12 cellular contexts compared by ENCODE assay signal in the genomic region with DNA sequence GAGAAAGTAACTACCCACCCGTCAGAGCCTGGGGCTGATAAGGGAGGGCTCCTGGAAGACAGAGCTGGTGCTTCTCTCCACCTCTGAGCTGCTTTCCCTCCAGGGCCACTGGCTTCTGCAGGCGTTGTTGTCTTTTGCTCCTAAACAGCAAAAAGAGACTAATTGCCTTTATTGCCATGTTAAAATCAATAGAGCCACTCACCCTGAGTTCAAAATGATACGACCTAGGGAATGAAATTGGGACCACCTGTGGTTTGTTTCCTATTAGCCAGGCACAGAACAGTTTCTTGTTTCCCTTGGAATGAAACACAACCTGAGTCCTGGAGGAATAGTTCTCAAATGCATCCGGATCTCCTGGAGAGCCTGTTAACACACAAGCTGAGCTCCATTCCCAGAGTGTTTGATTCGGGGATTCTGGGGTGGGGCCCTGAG. TPM values are rescaled to one million over a fixed set of nuclear protein-coding genes. Genes with fewer than 3 reads are reported as not detected.
"Had no signal": no experiment of that assay in that cellular context is flagged by ENCODE, and none has a peak within 500 bp of the region (broad histone marks: within the 10 kb centered on the region; RNA-seq: fewer than 3 reads in every experiment).

No MANE protein-coding gene starts in this region.

- H3K4me3 ChIP-seq: esophagus muscularis mucosa, uterus had no signal

- H3K27me3 ChIP-seq: esophagus muscularis mucosa, uterus had no signal

- H3K36me3 ChIP-seq: esophagus muscularis mucosa, uterus had no signal

- H3K27me3 Mint-ChIP-seq: activated T-cell treated with anti-CD3 and anti-CD28 coated beads, Interleukin-2, amount 50 U/mL, for 24 hours had no signal

- H3K27ac Mint-ChIP-seq: activated naive CD8-positive, alpha-beta T cell treated with anti-CD3 and anti-CD28 coated beads, Interleukin-2, amount 10 ng/mL, durations not matched to agents 7 days and 5 days; activated T-cell treated with anti-CD3 and anti-CD28 coated beads, Interleukin-2, amount 50 U/mL, for 24 hours had no signal

- H3K4me3 Mint-ChIP-seq: activated CD8-positive, alpha-beta memory T cell treated with anti-CD3 and anti-CD28 coated beads, Interleukin-2, amount 10 ng/mL, durations not matched to agents 7 days and 5 days; activated naive CD8-positive, alpha-beta T cell treated with anti-CD3 and anti-CD28 coated beads, Interleukin-2, amount 10 ng/mL, durations not matched to agents 7 days and 5 days; activated T-cell treated with anti-CD3 and anti-CD28 coated beads, Interleukin-2, amount 50 U/mL, for 24 hours had no signal

- DNase-seq: activated CD4-positive, alpha-beta T cell treated with anti-CD3 and anti-CD28 coated beads for 1 hour; activated CD4-positive, alpha-beta T cell treated with anti-CD3 and anti-CD28 coated beads, Interleukin-2, amount 50 U/mL, for 48 hours; activated CD8-positive, alpha-beta memory T cell treated with anti-CD3 and anti-CD28 coated beads, Interleukin-2, amount 10 ng/mL, durations not matched to agents 7 days and 5 days; activated effector memory CD4-positive, alpha-beta T cell treated with anti-CD3 and anti-CD28 coated beads, Interleukin-2, amount 50 U/mL, for 16 hours; activated naive CD8-positive, alpha-beta T cell treated with anti-CD3 and anti-CD28 coated beads, Interleukin-2, amount 10 ng/mL, durations not matched to agents 7 days and 5 days; activated T-cell treated with anti-CD3 and anti-CD28 coated beads, Interleukin-2, amount 50 U/mL, for 24 hours; anterior cingulate cortex; left ventricle myocardium superior; right cardiac atrium; small intestine; uterus had no signal

- ATAC-seq: left ventricle myocardium superior, right cardiac atrium had no signal

- H3K9me3 ChIP-seq: esophagus muscularis mucosa, uterus had no signal

- H3K9me3 Mint-ChIP-seq: activated naive CD8-positive, alpha-beta T cell treated with anti-CD3 and anti-CD28 coated beads, Interleukin-2, amount 10 ng/mL, durations not matched to agents 7 days and 5 days; activated T-cell treated with anti-CD3 and anti-CD28 coated beads, Interleukin-2, amount 50 U/mL, for 24 hours had no signal

- H3K27ac ChIP-seq: esophagus muscularis mucosa had no signal

- H3K36me3 Mint-ChIP-seq: activated CD8-positive, alpha-beta memory T cell treated with anti-CD3 and anti-CD28 coated beads, Interleukin-2, amount 10 ng/mL, durations not matched to agents 7 days and 5 days; activated naive CD8-positive, alpha-beta T cell treated with anti-CD3 and anti-CD28 coated beads, Interleukin-2, amount 10 ng/mL, durations not matched to agents 7 days and 5 days had no signal

RNA-seq across cellular contexts. Expression of a gene that starts 45.8 kb away (rescaled TPM):
- total RNA-seq: activated CD8-positive, alpha-beta memory T cell treated with anti-CD3 and anti-CD28 coated beads, Interleukin-2, amount 10 ng/mL, durations not matched to agents 7 days and 5 days; activated naive CD8-positive, alpha-beta T cell treated with anti-CD3 and anti-CD28 coated beads, Interleukin-2, amount 10 ng/mL, durations not matched to agents 7 days and 5 days had no signal
